In the genomic region with DNA sequence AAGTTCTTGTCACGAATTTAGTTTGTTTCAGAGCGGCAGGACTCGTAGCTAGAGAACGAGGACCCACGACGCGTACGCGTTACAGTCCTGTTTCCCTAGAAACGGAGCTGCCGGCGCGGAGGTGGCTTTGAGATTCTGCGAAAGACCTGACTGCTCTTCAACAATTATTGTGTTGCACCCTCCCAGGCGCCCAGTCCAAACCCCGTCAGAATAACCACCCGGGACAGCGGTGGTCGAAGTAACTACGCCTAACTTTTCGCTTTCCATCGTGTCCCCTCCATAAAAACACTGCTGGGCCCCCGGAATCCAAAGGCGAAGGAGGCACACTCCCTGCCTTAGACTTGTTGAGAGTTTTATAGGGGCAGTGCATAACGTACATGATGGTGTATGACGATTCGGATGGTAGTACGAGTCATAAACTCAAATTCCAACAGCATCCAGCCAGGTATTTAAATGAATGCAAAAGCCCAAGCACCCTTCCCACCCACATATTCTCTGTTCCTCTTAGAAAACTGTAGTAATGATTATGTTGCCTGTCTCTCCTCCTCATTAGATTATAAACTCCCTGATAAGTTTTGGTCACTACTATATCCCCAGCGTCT, we compare ENCODE assay signal across 1 cellular context.
TF ChIP-seq lines count a peak whose summit lies in the region.

No MANE protein-coding gene starts in this region.

TF ChIP-seq in GM12878, 131 proteins besides CTCF, POLR2A, EP300 and RAD21 (continued from another document):
- TF ChIP-seq, protein P1, sequence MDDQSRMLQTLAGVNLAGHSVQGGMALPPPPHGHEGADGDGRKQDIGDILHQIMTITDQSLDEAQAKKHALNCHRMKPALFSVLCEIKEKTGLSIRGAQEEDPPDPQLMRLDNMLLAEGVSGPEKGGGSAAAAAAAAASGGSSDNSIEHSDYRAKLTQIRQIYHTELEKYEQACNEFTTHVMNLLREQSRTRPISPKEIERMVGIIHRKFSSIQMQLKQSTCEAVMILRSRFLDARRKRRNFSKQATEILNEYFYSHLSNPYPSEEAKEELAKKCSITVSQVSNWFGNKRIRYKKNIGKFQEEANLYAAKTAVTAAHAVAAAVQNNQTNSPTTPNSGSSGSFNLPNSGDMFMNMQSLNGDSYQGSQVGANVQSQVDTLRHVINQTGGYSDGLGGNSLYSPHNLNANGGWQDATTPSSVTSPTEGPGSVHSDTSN (IDR thresholded peaks at IDR 0.05; ENCODE audit: insufficient replicate concordance, low read depth, low read length) = no peak
- TF ChIP-seq RCOR1 (conservative IDR thresholded peaks at IDR 0.05; ENCODE audit: low read depth, low read length) (no peak), NFYA (IDR thresholded peaks at IDR 0.05; ENCODE audit: borderline replicate concordance, low read depth, low read length) (no peak), ZBTB33 (IDR thresholded peaks at IDR 0.05) (no peak), RFX5 (IDR thresholded peaks at IDR 0.05; ENCODE audit: low read depth, low read length) (no peak), FOS (IDR thresholded peaks at IDR 0.05; ENCODE audit: borderline replicate concordance, extremely low read depth, insufficient read length) (no peak), TCF12 (IDR thresholded peaks at IDR 0.05; ENCODE audit: low read depth, low read length) (no peak), TCF7 (IDR thresholded peaks at IDR 0.05; ENCODE audit: borderline replicate concordance) (no peak), FOXM1 (IDR thresholded peaks at IDR 0.05; ENCODE audit: low read depth, low read length) (no peak), BCL11A (IDR thresholded peaks at IDR 0.05; ENCODE audit: low read depth, low read length) (0 out of 2 replicates have a peak, but pooled peaks have one; percentile 47), MTA2 (IDR thresholded peaks at IDR 0.05; ENCODE audit: low read depth) (peak; percentile 34; the same call in 1 of the 2 replicates)
- TF ChIP-seq, protein P2, sequence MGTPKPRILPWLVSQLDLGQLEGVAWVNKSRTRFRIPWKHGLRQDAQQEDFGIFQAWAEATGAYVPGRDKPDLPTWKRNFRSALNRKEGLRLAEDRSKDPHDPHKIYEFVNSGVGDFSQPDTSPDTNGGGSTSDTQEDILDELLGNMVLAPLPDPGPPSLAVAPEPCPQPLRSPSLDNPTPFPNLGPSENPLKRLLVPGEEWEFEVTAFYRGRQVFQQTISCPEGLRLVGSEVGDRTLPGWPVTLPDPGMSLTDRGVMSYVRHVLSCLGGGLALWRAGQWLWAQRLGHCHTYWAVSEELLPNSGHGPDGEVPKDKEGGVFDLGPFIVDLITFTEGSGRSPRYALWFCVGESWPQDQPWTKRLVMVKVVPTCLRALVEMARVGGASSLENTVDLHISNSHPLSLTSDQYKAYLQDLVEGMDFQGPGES (IDR thresholded peaks at IDR 0.05) = no peak
- TF ChIP-seq, protein P3, sequence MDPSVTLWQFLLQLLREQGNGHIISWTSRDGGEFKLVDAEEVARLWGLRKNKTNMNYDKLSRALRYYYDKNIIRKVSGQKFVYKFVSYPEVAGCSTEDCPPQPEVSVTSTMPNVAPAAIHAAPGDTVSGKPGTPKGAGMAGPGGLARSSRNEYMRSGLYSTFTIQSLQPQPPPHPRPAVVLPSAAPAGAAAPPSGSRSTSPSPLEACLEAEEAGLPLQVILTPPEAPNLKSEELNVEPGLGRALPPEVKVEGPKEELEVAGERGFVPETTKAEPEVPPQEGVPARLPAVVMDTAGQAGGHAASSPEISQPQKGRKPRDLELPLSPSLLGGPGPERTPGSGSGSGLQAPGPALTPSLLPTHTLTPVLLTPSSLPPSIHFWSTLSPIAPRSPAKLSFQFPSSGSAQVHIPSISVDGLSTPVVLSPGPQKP (IDR thresholded peaks at IDR 0.05; ENCODE audit: low read depth, low read length) = no peak
TF ChIP-seq in GM12878: peak in this region for 11.
